Comparison of ENCODE assay signal across 8 cellular contexts in genomic region chr2:191539068-191539467, GRCh38.
A peak's percentile ranks its signal among the peaks of the same experiment; 100 is the strongest.
DNase-seq lines count a peak whose midpoint lies in the region; ATAC-seq and TF ChIP-seq lines count a peak whose summit lies in the region.

No MANE protein-coding gene starts in this region.

- H3K27ac ChIP-seq in fibroblast of lung (ENCODE audit: insufficient read depth, low read length) = no peak overlapping the region
- H3K27ac ChIP-seq in thyroid gland = no peak overlapping the region

- no peaks in the 10 kb centered on the region for H3K79me2 ChIP-seq in fibroblast of lung (ENCODE audit: control insufficient read depth, insufficient read depth, low read length)

- no peaks in the 10 kb centered on the region for H4K20me1 ChIP-seq in fibroblast of lung (ENCODE audit: control insufficient read depth, extremely low read depth, insufficient read depth, low read length)

- no peak overlapping the region for H2AFZ ChIP-seq in fibroblast of lung (ENCODE audit: low read length)

- H3K4me1 ChIP-seq in fibroblast of lung (ENCODE audit: control insufficient read depth, extremely low read depth, insufficient read depth, low read length) (no peaks in the 10 kb centered on the region), thyroid gland (no peaks in the 10 kb centered on the region)

- no peak for TF ChIP-seq POLR2A in thyroid gland (IDR thresholded peaks at IDR 0.05)

- no peak for ATAC-seq in GM21526 (IDR thresholded peaks at IDR 0.05; ENCODE audit: low FRiP score, unreplicated experiment)

- H3K27me3 ChIP-seq in fibroblast of lung (ENCODE audit: control insufficient read depth, insufficient read depth, low read length) = no peaks in the 10 kb centered on the region
- no peaks in the 10 kb centered on the region for H3K27me3 ChIP-seq in thyroid gland

- no peak overlapping the region for H3K4me2 ChIP-seq in fibroblast of lung (ENCODE audit: extremely low read depth, insufficient read depth, low read length)

- in situ Hi-C loops in Caki2 (cut with HindIII; ENCODE audit: low pct_unique_long_range_greater_than_20kb, low sequenced_read_pairs) = no loop called here

- intact Hi-C loops in thyroid gland (cut with DNase I) = no loop called here

- TF ChIP-seq CTCF in fibroblast of lung (conservative IDR thresholded peaks at IDR 0.05 in 1 of 2, IDR thresholded peaks at IDR 0.05 in 1 of 2; ENCODE audit: low read depth in 1 of 2, low read length in 2 of 2) (peak; percentile 60 to 78), thyroid gland (IDR thresholded peaks at IDR 0.05) (peak in 4 of 6 experiments; percentile 11 to 46 (median 19))

- no peak overlapping the region for H3K9ac ChIP-seq in fibroblast of lung (ENCODE audit: insufficient read depth, low read length)

- H3K36me3 ChIP-seq in fibroblast of lung (ENCODE audit: control insufficient read depth, insufficient read depth, low read length) (no peaks in the 10 kb centered on the region), thyroid gland (no peaks in the 10 kb centered on the region)

- WGBS in thyroid gland, 2 donors = 16 to 29% methylated on average over 2 of the region's 2 CpGs

- DNase-seq in Caki2 (ENCODE audit: low read depth) (peak; percentile 14), HCEC 1CT (peak; percentile 25), T follicular helper cell (ENCODE audit: low read depth) (peak; percentile 10), fibroblast of lung (ENCODE audit: low read depth in 2 of 2) (peak; percentile 27 to 44), thyroid gland (peak in 1 of 2 donors; percentile 4), C1 segment of cervical spinal cord (lab: John Stamatoyannopoulos, UW) (no peak)
- no peak for DNase-seq in activated effector memory CD4-positive, alpha-beta T cell treated with anti-CD3 and anti-CD28 coated beads, Interleukin-2, amount 50 U/mL, for 16 hours

- no peak overlapping the region for H3K4me3 ChIP-seq in fibroblast of lung (replicated peaks in 1 of 4; ENCODE audit: control extremely low read depth in 1 of 4, insufficient read depth in 1 of 4, low read depth in 3 of 4, low read length in 4 of 4)
- H3K4me3 ChIP-seq in thyroid gland (replicated peaks in 1 of 3) = no peak overlapping the region

- H3K9me3 ChIP-seq in fibroblast of lung (ENCODE audit: control insufficient read depth, insufficient read depth, low read depth, low read length) (no peaks in the 10 kb centered on the region), thyroid gland (no peaks in the 10 kb centered on the region)

Comparison
In these comparisons a context has a peak if more than half of its experiments do, and no peak if none do; other contexts are left out.
1. DNase-seq: peak in Caki2 (single experiment), HCEC 1CT (single experiment), T follicular helper cell (single experiment) and fibroblast of lung (2 of 2); none in activated effector memory CD4-positive, alpha-beta T cell treated with anti-CD3 and anti-CD28 coated beads, Interleukin-2, amount 50 U/mL, for 16 hours (single experiment) and C1 segment of cervical spinal cord (0 of 14).